In genomic region chr7:77065869-77066268, GRCh38 we compare ENCODE assay signal across 1 cellular context.
A peak's percentile ranks its signal among the peaks of the same experiment; 100 is the strongest.
TF ChIP-seq lines count a peak whose summit lies in the region.
"Not testable (repeated sequence)": the region's sequence is repeated elsewhere in the genome, so short reads cannot be mapped to it uniquely, and the experiment has no call there.

No MANE protein-coding gene starts in this region.

TF ChIP-seq in HepG2, 621 proteins besides CTCF, POLR2A, EP300 and RAD21:
- TF ChIP-seq RCOR2 (CRISPR knock-in tag; IDR thresholded peaks at IDR 0.05): 0 out of 2 replicates have a peak, but pooled peaks have one; percentile 54
- TF ChIP-seq ZNF614 (CRISPR knock-in tag; IDR thresholded peaks at IDR 0.05; ENCODE audit: borderline replicate concordance): 0 out of 2 replicates have a peak, but pooled peaks have one; percentile 27
- peak; percentile 31; the same call in 1 of the 2 replicates for TF ChIP-seq PAXIP1 (CRISPR knock-in tag; conservative IDR thresholded peaks at IDR 0.05)
- peak; percentile 35; the same call in 1 of the 2 replicates for TF ChIP-seq ZMYM2 (CRISPR knock-in tag; IDR thresholded peaks at IDR 0.05)
- TF ChIP-seq ZGPAT (CRISPR knock-in tag; IDR thresholded peaks at IDR 0.05): peak; percentile 48; the same call in 1 of the 2 replicates
- peak; percentile 17; the same call in 1 of the 2 replicates for TF ChIP-seq HOXA3 (CRISPR knock-in tag; IDR thresholded peaks at IDR 0.05)
- TF ChIP-seq SOX5 (CRISPR knock-in tag; IDR thresholded peaks at IDR 0.05; ENCODE audit: borderline replicate concordance): 0 out of 2 replicates have a peak, but pooled peaks have one; percentile 17
- TF ChIP-seq CEBPB (IDR thresholded peaks at IDR 0.05; ENCODE audit: borderline replicate concordance, low read depth, low read length): peak; percentile 87
- peak; percentile 72 for TF ChIP-seq GATAD2A (CRISPR knock-in tag; IDR thresholded peaks at IDR 0.05)
- 0 out of 2 replicates have a peak, but pooled peaks have one; percentile 25 for TF ChIP-seq ZMYM3 (CRISPR knock-in tag; IDR thresholded peaks at IDR 0.05)
- TF ChIP-seq NCOA2 (CRISPR knock-in tag; IDR thresholded peaks at IDR 0.05): 0 out of 2 replicates have a peak, but pooled peaks have one; percentile 32
- TF ChIP-seq SIX1 (CRISPR knock-in tag; IDR thresholded peaks at IDR 0.05; ENCODE audit: borderline replicate concordance): peak; percentile 98
- TF ChIP-seq FOXA3 (CRISPR knock-in tag; IDR thresholded peaks at IDR 0.05): peak; percentile 47; the same call in 1 of the 2 replicates
- peak; percentile 40; the same call in 1 of the 2 replicates for TF ChIP-seq SALL1 (CRISPR knock-in tag; IDR thresholded peaks at IDR 0.05)
- TF ChIP-seq ZNF121 (CRISPR knock-in tag; IDR thresholded peaks at IDR 0.05): peak; percentile 96
- TF ChIP-seq KAT8 (CRISPR knock-in tag; IDR thresholded peaks at IDR 0.05): peak; percentile 48; the same call in 1 of the 2 replicates
- TF ChIP-seq HMG20A (CRISPR knock-in tag; IDR thresholded peaks at IDR 0.05; ENCODE audit: borderline replicate concordance): 0 out of 2 replicates have a peak, but pooled peaks have one; percentile 33
- 0 out of 2 replicates have a peak, but pooled peaks have one; percentile 28 for TF ChIP-seq RXRB (CRISPR knock-in tag; IDR thresholded peaks at IDR 0.05; ENCODE audit: borderline replicate concordance)
- peak; percentile 25; the same call in 1 of the 2 replicates for TF ChIP-seq FOXJ3 (CRISPR knock-in tag; IDR thresholded peaks at IDR 0.05; ENCODE audit: borderline replicate concordance)
- TF ChIP-seq SOX6, SOX13, FOXA1 (IDR thresholded peaks at IDR 0.05): not testable (repeated sequence)
- peak; percentile 23; the same call in 1 of the 2 replicates for TF ChIP-seq SOX6 (CRISPR knock-in tag; IDR thresholded peaks at IDR 0.05)
- TF ChIP-seq SOX13 (CRISPR knock-in tag; conservative IDR thresholded peaks at IDR 0.05 in 1 of 2, IDR thresholded peaks at IDR 0.05 in 1 of 2): peak in 1 of 2 experiments; percentile 44; a peak in 1 of 4 replicates
- peak; percentile 57; the same call in 1 of the 2 replicates for TF ChIP-seq HOMEZ (CRISPR knock-in tag; IDR thresholded peaks at IDR 0.05; ENCODE audit: low read depth)
- TF ChIP-seq FOXA1 (CRISPR knock-in tag; IDR thresholded peaks at IDR 0.05): peak; percentile 55
- TF ChIP-seq CEBPG (CRISPR knock-in tag; IDR thresholded peaks at IDR 0.05): peak; percentile 92
- 0 out of 2 replicates have a peak, but pooled peaks have one; percentile 23 for TF ChIP-seq ZNF331 (CRISPR knock-in tag; IDR thresholded peaks at IDR 0.05)
- peak; percentile 26; the same call in 1 of the 2 replicates for TF ChIP-seq HNF4A (CRISPR knock-in tag; IDR thresholded peaks at IDR 0.05)
- peak; percentile 46; the same call in 1 of the 2 replicates for TF ChIP-seq ZMYM4 (CRISPR knock-in tag; IDR thresholded peaks at IDR 0.05)
- peak; percentile 36; the same call in 1 of the 2 replicates for TF ChIP-seq FOXP4 (CRISPR knock-in tag; IDR thresholded peaks at IDR 0.05)
- peak; percentile 96 for TF ChIP-seq SIX4 (CRISPR knock-in tag; IDR thresholded peaks at IDR 0.05)
